In genomic region chr1:37455516-37455915, GRCh38 we compare ENCODE assay signal across 14 cellular contexts. TPM values are rescaled to one million over a fixed set of nuclear protein-coding genes. Genes with fewer than 3 reads are reported as not detected.
DNase-seq lines count a peak whose midpoint lies in the region; ATAC-seq and TF ChIP-seq lines count a peak whose summit lies in the region.
"Had no signal": no experiment of that assay in that cellular context is flagged by ENCODE, and none has a peak within 500 bp of the region (broad histone marks: within the 10 kb centered on the region; RNA-seq: fewer than 3 reads in every experiment).

No MANE protein-coding gene starts in this region.

- H3K4me1 ChIP-seq in neutrophil (ENCODE audit: control insufficient read depth in 1 of 2, insufficient read depth in 1 of 2, low read depth in 1 of 2, low read length in 1 of 2) (peaks cover 8 to 14% of the 10 kb centered on the region in 2 experiments), upper lobe of right lung (peaks cover 10% of the 10 kb centered on the region)
- H3K4me1 ChIP-seq: colonic mucosa, Peyer's patch had no signal

- intact Hi-C loops in upper lobe of right lung (cut with DNase I): no loop called here

- H3K4me1 Mint-ChIP-seq in activated naive CD4-positive, alpha-beta T cell treated with anti-CD3 and anti-CD28 coated beads, Interleukin-2, amount 50 U/mL, for 24 hours: peaks cover 11% of the 10 kb centered on the region
- peaks cover 9% of the 10 kb centered on the region for H3K4me1 Mint-ChIP-seq in activated naive CD4-positive, alpha-beta T cell treated with anti-CD3 and anti-CD28 coated beads, Interleukin-2, amount 10 ng/mL, durations not matched to agents 7 days and 5 days
- H3K4me1 Mint-ChIP-seq in chondrocyte (ENCODE audit: low read depth): peaks cover 5% of the 10 kb centered on the region

- DNase-seq in activated naive CD4-positive, alpha-beta T cell treated with anti-CD3 and anti-CD28 coated beads, Interleukin-2, amount 10 ng/mL, durations not matched to agents 7 days and 5 days: no peak
- DNase-seq in chondrocyte (ENCODE audit: low spot score) (peak; percentile 46), upper lobe of right lung (no peak), GM19240 (ENCODE audit: insufficient read length, low spot score) (no peak)
- DNase-seq: SW 1271 had no signal

- TF ChIP-seq CTCF in chondrocyte (IDR thresholded peaks at IDR 0.05) (no peak), neutrophil (IDR thresholded peaks at IDR 0.05) (no peak), upper lobe of right lung (IDR thresholded peaks at IDR 0.05) (no peak)

- H3K27ac ChIP-seq in neutrophil (peak overlapping the region; percentile 68), upper lobe of right lung (peak overlapping the region; percentile 58)
- H3K27ac ChIP-seq: colonic mucosa had no signal

- H3K4me3 ChIP-seq in neutrophil (ENCODE audit: low read depth in 1 of 2, low read length in 1 of 2): peak overlapping the region; percentile 65 to 69
- no peak overlapping the region for H3K4me3 ChIP-seq in upper lobe of right lung
- H3K4me3 ChIP-seq: colonic mucosa, Peyer's patch had no signal

- H3K36me3 ChIP-seq in neutrophil (no peaks in the 10 kb centered on the region), upper lobe of right lung (no peaks in the 10 kb centered on the region)
- H3K36me3 ChIP-seq: colonic mucosa, Peyer's patch had no signal

- no peak overlapping the region for H3K4me3 Mint-ChIP-seq in activated naive CD4-positive, alpha-beta T cell treated with anti-CD3 and anti-CD28 coated beads, Interleukin-2, amount 50 U/mL, for 24 hours
- no peak overlapping the region for H3K4me3 Mint-ChIP-seq in activated naive CD4-positive, alpha-beta T cell treated with anti-CD3 and anti-CD28 coated beads, Interleukin-2, amount 10 ng/mL, durations not matched to agents 7 days and 5 days
- no peak overlapping the region for H3K4me3 Mint-ChIP-seq in chondrocyte (ENCODE audit: unreplicated experiment)
- H3K4me3 Mint-ChIP-seq: activated CD8-positive, alpha-beta T cell treated with anti-CD3 and anti-CD28 coated beads, Interleukin-2, amount 10 ng/mL, durations not matched to agents 7 days and 5 days; activated T-helper 17 cell treated with anti-CD3 and anti-CD28 coated beads, Interleukin-2, amount 50 U/mL, for 72 hours; CD8-positive, alpha-beta memory T cell had no signal

- no peaks in the 10 kb centered on the region for H3K9me3 ChIP-seq in neutrophil
- H3K9me3 ChIP-seq in upper lobe of right lung: no peaks in the 10 kb centered on the region
- H3K9me3 ChIP-seq: colonic mucosa, Peyer's patch had no signal

- no peaks in the 10 kb centered on the region for H3K36me3 Mint-ChIP-seq in activated naive CD4-positive, alpha-beta T cell treated with anti-CD3 and anti-CD28 coated beads, Interleukin-2, amount 50 U/mL, for 24 hours
- peaks cover 3% of the 10 kb centered on the region for H3K36me3 Mint-ChIP-seq in activated naive CD4-positive, alpha-beta T cell treated with anti-CD3 and anti-CD28 coated beads, Interleukin-2, amount 10 ng/mL, durations not matched to agents 7 days and 5 days
- H3K36me3 Mint-ChIP-seq in chondrocyte (ENCODE audit: low read depth): no peaks in the 10 kb centered on the region

- no peaks in the 10 kb centered on the region for H3K27me3 ChIP-seq in neutrophil
- H3K27me3 ChIP-seq in upper lobe of right lung: no peaks in the 10 kb centered on the region
- H3K27me3 ChIP-seq: colonic mucosa, Peyer's patch had no signal

- no peaks in the 10 kb centered on the region for H3K9me3 Mint-ChIP-seq in activated naive CD4-positive, alpha-beta T cell treated with anti-CD3 and anti-CD28 coated beads, Interleukin-2, amount 50 U/mL, for 24 hours
- no peaks in the 10 kb centered on the region for H3K9me3 Mint-ChIP-seq in activated naive CD4-positive, alpha-beta T cell treated with anti-CD3 and anti-CD28 coated beads, Interleukin-2, amount 10 ng/mL, durations not matched to agents 7 days and 5 days
- H3K9me3 Mint-ChIP-seq in chondrocyte (ENCODE audit: low read depth): no peaks in the 10 kb centered on the region
- H3K9me3 Mint-ChIP-seq: activated T-helper 17 cell treated with anti-CD3 and anti-CD28 coated beads, Interleukin-2, amount 50 U/mL, for 72 hours; CD8-positive, alpha-beta memory T cell had no signal

- H3K27ac Mint-ChIP-seq in activated naive CD4-positive, alpha-beta T cell treated with anti-CD3 and anti-CD28 coated beads, Interleukin-2, amount 50 U/mL, for 24 hours: peak overlapping the region; percentile 12
- no peak overlapping the region for H3K27ac Mint-ChIP-seq in activated naive CD4-positive, alpha-beta T cell treated with anti-CD3 and anti-CD28 coated beads, Interleukin-2, amount 10 ng/mL, durations not matched to agents 7 days and 5 days
- peak overlapping the region; percentile 32 for H3K27ac Mint-ChIP-seq in chondrocyte (ENCODE audit: unreplicated experiment)

- H3K27me3 Mint-ChIP-seq in activated naive CD4-positive, alpha-beta T cell treated with anti-CD3 and anti-CD28 coated beads, Interleukin-2, amount 50 U/mL, for 24 hours: no peaks in the 10 kb centered on the region
- no peaks in the 10 kb centered on the region for H3K27me3 Mint-ChIP-seq in activated naive CD4-positive, alpha-beta T cell treated with anti-CD3 and anti-CD28 coated beads, Interleukin-2, amount 10 ng/mL, durations not matched to agents 7 days and 5 days
- no peaks in the 10 kb centered on the region for H3K27me3 Mint-ChIP-seq in chondrocyte (ENCODE audit: low read depth)
- H3K27me3 Mint-ChIP-seq: activated T-helper 17 cell treated with anti-CD3 and anti-CD28 coated beads, Interleukin-2, amount 50 U/mL, for 72 hours; CD8-positive, alpha-beta memory T cell had no signal

- ATAC-seq in upper lobe of right lung (no peak), GM21786 (IDR thresholded peaks at IDR 0.05; ENCODE audit: unreplicated experiment) (no peak), GM19328 (IDR thresholded peaks at IDR 0.05; ENCODE audit: unreplicated experiment) (no peak)

- CTCF ChIA-PET in activated naive CD4-positive, alpha-beta T cell treated with anti-CD3 and anti-CD28 coated beads, Interleukin-2, amount 10 ng/mL, durations not matched to agents 7 days and 5 days (lab: Charles Lee): interaction anchor here (1.1 to 15.6 kb wide), 13 partner anchors 9 to 227 kb away, joined by 4 to 261 read pairs (median 5); partner anchors contain the start of gene ZC3H12A

RNA-seq across cellular contexts. Expression of gene ZC3H12A, which starts 18.9 kb away (rescaled TPM):
- total RNA-seq in chondrocyte: 5.9 to 7.5 TPM (median 6.9 TPM) in 3 replicates
- total RNA-seq in upper lobe of right lung: 22.9 TPM

RNA-seq across cellular contexts. Expression of gene MEAF6, which starts 59.0 kb away (rescaled TPM):
- total RNA-seq in chondrocyte (47.4 to 52.8 TPM (median 48.7 TPM) in 3 replicates), upper lobe of right lung (64.5 TPM)
